ENCODE assay signal across 9 cellular contexts in genomic region chr12:56795163-56795562, GRCh38. TPM values are rescaled to one million over a fixed set of nuclear protein-coding genes. Genes with fewer than 3 reads are reported as not detected.
A peak's percentile ranks its signal among the peaks of the same experiment; 100 is the strongest.
DNase-seq lines count a peak whose midpoint lies in the region; ATAC-seq, FAIRE-seq and TF ChIP-seq lines count a peak whose summit lies in the region.
"Not testable (repeated sequence)": the region's sequence is repeated elsewhere in the genome, so short reads cannot be mapped to it uniquely, and the experiment has no call there.
"Had no signal": no experiment of that assay in that cellular context is flagged by ENCODE, and none has a peak within 500 bp of the region (broad histone marks: within the 10 kb centered on the region; RNA-seq: fewer than 3 reads in every experiment).

No MANE protein-coding gene starts in this region.

- H3K4me1 ChIP-seq in CD8-positive, alpha-beta memory T cell (ENCODE audit: insufficient read depth, low read length); HepG2 (ENCODE audit: insufficient read depth, low read length); stomach: not testable (repeated sequence)

- H3K4me1 Mint-ChIP-seq in CD8-positive, alpha-beta memory T cell; activated CD4-positive, alpha-beta memory T cell treated with anti-CD3 and anti-CD28 coated beads for 36 hours (ENCODE audit: low read depth); activated T-cell treated with anti-CD3 and anti-CD28 coated beads, Interleukin-2, amount 50 U/mL, for 72 hours (ENCODE audit: low read depth); activated naive CD8-positive, alpha-beta T cell (ENCODE audit: low read depth); central memory CD8-positive, alpha-beta T cell; nephron progenitor cell: not testable (repeated sequence)

- not testable (repeated sequence) for H3K36me3 Mint-ChIP-seq in CD8-positive, alpha-beta memory T cell; activated CD4-positive, alpha-beta memory T cell treated with anti-CD3 and anti-CD28 coated beads for 36 hours; activated T-cell treated with anti-CD3 and anti-CD28 coated beads, Interleukin-2, amount 50 U/mL, for 72 hours (ENCODE audit: insufficient read depth in 2 of 2); activated naive CD8-positive, alpha-beta T cell; central memory CD8-positive, alpha-beta T cell (ENCODE audit: insufficient read depth); nephron progenitor cell (ENCODE audit: low read depth)

- intact Hi-C loops in activated CD4-positive, alpha-beta memory T cell treated with anti-CD3 and anti-CD28 coated beads for 36 hours (cut with micrococcal nuclease); HepG2 (cut with micrococcal nuclease; ENCODE audit: unreplicated experiment); stomach (cut with DNase I; ENCODE audit: low total_unique reads): not testable (repeated sequence)

- H4K20me1 ChIP-seq in HepG2 (ENCODE audit: insufficient read depth, low read length) = not testable (repeated sequence)

- H3K36me3 ChIP-seq in CD8-positive, alpha-beta memory T cell (ENCODE audit: insufficient read depth, low read length); HepG2 (replicated peaks in 1 of 2; ENCODE audit: control insufficient read depth in 1 of 2, insufficient read depth in 2 of 2, low read length in 2 of 2); stomach: not testable (repeated sequence)

- not testable (repeated sequence) for H3K9me3 Mint-ChIP-seq in CD8-positive, alpha-beta memory T cell; activated CD4-positive, alpha-beta memory T cell treated with anti-CD3 and anti-CD28 coated beads for 36 hours; activated T-cell treated with anti-CD3 and anti-CD28 coated beads, Interleukin-2, amount 50 U/mL, for 72 hours; activated naive CD8-positive, alpha-beta T cell (ENCODE audit: low read depth); central memory CD8-positive, alpha-beta T cell
- peaks cover 44% of the 10 kb centered on the region for H3K9me3 Mint-ChIP-seq in nephron progenitor cell

- CTCF ChIA-PET in CD8-positive, alpha-beta memory T cell (lab: Charles Lee); activated CD4-positive, alpha-beta memory T cell treated with anti-CD3 and anti-CD28 coated beads for 36 hours (lab: Charles Lee); HepG2 (lab: Yijun Ruan, JAX; ENCODE audit: low intra/inter-chr PET ratio, low total read pairs): not testable (repeated sequence)

- not testable (repeated sequence) for FAIRE-seq in HepG2 (lab: Jason Lieb, UNC)

- not testable (repeated sequence) for TF ChIP-seq RAD21 in HepG2 (CRISPR knock-in tag; IDR thresholded peaks at IDR 0.05)

- not testable (repeated sequence) for H3K4me3 ChIP-seq in CD8-positive, alpha-beta memory T cell (ENCODE audit: low read length); HepG2 (replicated peaks in 1 of 3; ENCODE audit: insufficient read depth in 1 of 3, low read depth in 2 of 3, low read length in 3 of 3); stomach

- ATAC-seq in activated T-cell treated with anti-CD3 and anti-CD28 coated beads, Interleukin-2, amount 50 U/mL, for 72 hours (replicated peaks in 1 of 2); central memory CD8-positive, alpha-beta T cell (replicated peaks; ENCODE audit: extremely low read depth, poor library complexity, severe bottlenecking); HepG2: not testable (repeated sequence)

- H2AFZ ChIP-seq in HepG2 (ENCODE audit: low read length) = not testable (repeated sequence)

- TF ChIP-seq EP300 in HepG2 (IDR thresholded peaks at IDR 0.05; ENCODE audit: low read depth in 2 of 2, low read length in 2 of 2); HepG2 (CRISPR knock-in tag; IDR thresholded peaks at IDR 0.05; ENCODE audit: borderline replicate concordance); stomach (IDR thresholded peaks at IDR 0.05): not testable (repeated sequence)

- 50% methylated on average over 1 of the region's 7 CpGs for WGBS in HepG2 (ENCODE audit: low lambda C conversion rate)
- WGBS in stomach, 5 donors = 22 to 41% (median 24%) methylated on average over 5 to 7 of the region's 7 CpGs

- H3K79me2 ChIP-seq in HepG2 (ENCODE audit: insufficient read depth, low read length) = not testable (repeated sequence)

- not testable (repeated sequence) for H3K9me3 ChIP-seq in CD8-positive, alpha-beta memory T cell (ENCODE audit: low read length); HepG2 (ENCODE audit: low read length); stomach

- not testable (repeated sequence) for H3K27ac ChIP-seq in CD8-positive, alpha-beta memory T cell (ENCODE audit: low read depth, low read length); HepG2 (ENCODE audit: extremely low read length, insufficient read depth, low read length); stomach

- peak overlapping the region; percentile 38 to 85 (median 76) for H3K4me3 Mint-ChIP-seq in CD8-positive, alpha-beta memory T cell
- peak overlapping the region; percentile 54 for H3K4me3 Mint-ChIP-seq in activated CD4-positive, alpha-beta memory T cell treated with anti-CD3 and anti-CD28 coated beads for 36 hours
- H3K4me3 Mint-ChIP-seq in activated T-cell treated with anti-CD3 and anti-CD28 coated beads, Interleukin-2, amount 50 U/mL, for 72 hours = peak overlapping the region; percentile 23 to 27
- H3K4me3 Mint-ChIP-seq in activated naive CD8-positive, alpha-beta T cell = peak overlapping the region; percentile 69
- peak overlapping the region; percentile 29 for H3K4me3 Mint-ChIP-seq in central memory CD8-positive, alpha-beta T cell
- not testable (repeated sequence) for H3K4me3 Mint-ChIP-seq in nephron progenitor cell

- H3K4me2 ChIP-seq in HepG2 (ENCODE audit: low read depth, low read length) = not testable (repeated sequence)

- TF ChIP-seq CTCF in HepG2 (CRISPR knock-in tag; IDR thresholded peaks at IDR 0.05); nephron progenitor cell (IDR thresholded peaks at IDR 0.05); stomach (IDR thresholded peaks at IDR 0.05): not testable (repeated sequence)

- DNase-seq in CD8-positive, alpha-beta memory T cell = peak in 2 of 5 donors; percentile 19 to 21
- DNase-seq in activated CD4-positive, alpha-beta memory T cell treated with anti-CD3 and anti-CD28 coated beads for 36 hours; activated T-cell treated with anti-CD3 and anti-CD28 coated beads, Interleukin-2, amount 50 U/mL, for 72 hours; central memory CD8-positive, alpha-beta T cell (ENCODE audit: low spot score in 2 of 2); HepG2 (ENCODE audit: low spot score); nephron progenitor cell: not testable (repeated sequence)
- DNase-seq in stomach = peak; percentile 37

- H3K27me3 Mint-ChIP-seq in CD8-positive, alpha-beta memory T cell; activated CD4-positive, alpha-beta memory T cell treated with anti-CD3 and anti-CD28 coated beads for 36 hours; activated T-cell treated with anti-CD3 and anti-CD28 coated beads, Interleukin-2, amount 50 U/mL, for 72 hours (ENCODE audit: low read depth); activated naive CD8-positive, alpha-beta T cell: not testable (repeated sequence)
- H3K27me3 Mint-ChIP-seq in central memory CD8-positive, alpha-beta T cell = peaks cover 19% of the 10 kb centered on the region
- H3K27me3 Mint-ChIP-seq in nephron progenitor cell (ENCODE audit: low read depth, poor library complexity) = peaks cover 16% of the 10 kb centered on the region

- not testable (repeated sequence) for H3K9ac ChIP-seq in HepG2 (ENCODE audit: insufficient read depth, low read depth, low read length)

- POLR2A ChIA-PET in CD8-positive, alpha-beta memory T cell (lab: Charles Lee); activated CD4-positive, alpha-beta memory T cell treated with anti-CD3 and anti-CD28 coated beads for 36 hours (lab: Charles Lee); HepG2 (lab: Yijun Ruan, JAX): not testable (repeated sequence)

- peak overlapping the region in 4 of 8 donors; percentile 22 to 85 (median 47) for H3K27ac Mint-ChIP-seq in CD8-positive, alpha-beta memory T cell
- not testable (repeated sequence) for H3K27ac Mint-ChIP-seq in activated CD4-positive, alpha-beta memory T cell treated with anti-CD3 and anti-CD28 coated beads for 36 hours; activated T-cell treated with anti-CD3 and anti-CD28 coated beads, Interleukin-2, amount 50 U/mL, for 72 hours; activated naive CD8-positive, alpha-beta T cell; central memory CD8-positive, alpha-beta T cell (ENCODE audit: low read depth)
- peak overlapping the region; percentile 31 for H3K27ac Mint-ChIP-seq in nephron progenitor cell

- not testable (repeated sequence) for H3K27me3 ChIP-seq in CD8-positive, alpha-beta memory T cell (ENCODE audit: insufficient read depth, low read length, poor library complexity, severe bottlenecking); HepG2 (ENCODE audit: control insufficient read depth in 1 of 2, insufficient read depth in 2 of 2, low read length in 2 of 2); stomach

- not testable (repeated sequence) for TF ChIP-seq POLR2A in HepG2 (IDR thresholded peaks at IDR 0.05; ENCODE audit: insufficient read depth in 1 of 2, low read depth in 2 of 2, low read length in 2 of 2); stomach (IDR thresholded peaks at IDR 0.05)

- in situ Hi-C loops in HepG2 (cut with HindIII; ENCODE audit: extremely low pct_ligation_motif_present, low pct_unique_long_range_greater_than_20kb) = not testable (repeated sequence)

- not testable (repeated sequence) for BruUV-seq in HepG2 (replicated peaks; lab: Mats Ljungman, UMichigan)

RNA-seq across cellular contexts. Expression of gene HSD17B6, which starts 32.0 kb away (rescaled TPM):
- total RNA-seq in CD8-positive, alpha-beta memory T cell = 1 to 10 TPM; 1.5 to 1.9 TPM
- 0.56 TPM for polyA plus RNA-seq in CD8-positive, alpha-beta memory T cell
- 1 to 10 TPM; 2.6 to 4.1 TPM for total RNA-seq in activated CD4-positive, alpha-beta memory T cell treated with anti-CD3 and anti-CD28 coated beads for 36 hours
- 1 to 10 TPM; 6.6 to 7.3 TPM for total RNA-seq in activated T-cell treated with anti-CD3 and anti-CD28 coated beads, Interleukin-2, amount 50 U/mL, for 72 hours
- total RNA-seq in HepG2 (2016; rRNA removed; fragmentation: Illumina TruSeq; extraction: Trizol) (0.46 and 0.95 TPM in 2 replicates), stomach (1 to 10 TPM in 4 of 5 donors, not detected in 1; 4.4 to 8.0 (median 6.2) TPM)
- total RNA-seq in HepG2 (2016; cell fraction: cytosol; rRNA removed; fragmentation: Illumina TruSeq; extraction: Trizol; ENCODE audit: low read depth) = not detected in 2 replicates
- total RNA-seq in HepG2 (2016; cell fraction: insoluble cytoplasmic fraction; rRNA removed; fragmentation: Illumina TruSeq; extraction: Trizol) = 0.39 and 0.74 TPM in 2 replicates
- total RNA-seq in HepG2 (2016; cell fraction: membrane; rRNA removed; fragmentation: Illumina TruSeq; extraction: Trizol) = 0.31 and 0.62 TPM in 2 replicates
- 0.47 and 0.81 TPM in 2 replicates for total RNA-seq in HepG2 (2016; cell fraction: nucleus; rRNA removed; fragmentation: Illumina TruSeq; extraction: Trizol)
- polyA plus RNA-seq in HepG2 (2011; rRNA removed) (1.8 and 2.6 TPM in 2 replicates), stomach (10 to 100 TPM in 1 of 3 donors, 1 to 10 TPM in 2; 4.9 to 11.3 (median 5.4) TPM)
- polyA plus RNA-seq in HepG2 (2011; cell fraction: cytosol; rRNA removed) = 1.1 and 2.2 TPM in 2 replicates
- 0.27 and 0.59 TPM in 2 replicates for polyA plus RNA-seq in HepG2 (2011; cell fraction: nucleus; rRNA removed)
- 4.4 and 6.4 TPM in 2 replicates for polyA plus RNA-seq in HepG2 (2012)
- 0.15 and 0.20 TPM in 2 replicates for polyA plus RNA-seq in HepG2 (2016; cell fraction: cytosol; fragmentation: Illumina TruSeq; extraction: Trizol; ENCODE audit: low read depth)
- polyA plus RNA-seq in HepG2 (2016; cell fraction: insoluble cytoplasmic fraction; fragmentation: Illumina TruSeq; extraction: Trizol; ENCODE audit: low read depth) = 0.24 and 0.47 TPM in 2 replicates
- polyA plus RNA-seq in HepG2 (2016; cell fraction: membrane; fragmentation: Illumina TruSeq; extraction: Trizol; ENCODE audit: low read depth) = 0.30 and 0.37 TPM in 2 replicates
- 0.81 and 1.4 TPM in 2 replicates for polyA plus RNA-seq in HepG2 (2016; cell fraction: nucleus; fragmentation: Illumina TruSeq; extraction: Trizol; ENCODE audit: insufficient read depth, low read depth)
- polyA minus RNA-seq in HepG2 (2011; rRNA and poly(A)+ RNA removed; ENCODE audit: low replicate concordance) = 0.70 and 1.5 TPM in 2 replicates
- polyA minus RNA-seq in HepG2 (2011; cell fraction: cytosol; rRNA and poly(A)+ RNA removed) = 0.49 TPM in 1 of 2 replicates, not detected in the other
- polyA minus RNA-seq in HepG2 (2011; cell fraction: nucleus; rRNA and poly(A)+ RNA removed) = 0.50 and 0.64 TPM in 2 replicates
- total RNA-seq: CD4-positive, CD25-positive, alpha-beta regulatory T cell had no signal

RNA-seq across cellular contexts. Expression of gene PRIM1, which starts 43.0 kb away (rescaled TPM):
- 10 to 100 TPM; 79.1 to 80.5 TPM for total RNA-seq in CD8-positive, alpha-beta memory T cell
- polyA plus RNA-seq in CD8-positive, alpha-beta memory T cell = 39.6 TPM
- total RNA-seq in activated CD4-positive, alpha-beta memory T cell treated with anti-CD3 and anti-CD28 coated beads for 36 hours = 10 to 100 TPM; 74.5 to 75.3 TPM
- 10 to 100 TPM; 84.5 to 96.4 TPM for total RNA-seq in activated T-cell treated with anti-CD3 and anti-CD28 coated beads, Interleukin-2, amount 50 U/mL, for 72 hours
- total RNA-seq in HepG2 (2016; rRNA removed; fragmentation: Illumina TruSeq; extraction: Trizol) (47.3 and 67.0 TPM in 2 replicates), stomach (10 to 100 TPM in 3 of 5 donors, 1 to 10 TPM in 1, not detected in 1; 5.2 to 45.5 (median 16.8) TPM)
- 14.0 and 14.2 TPM in 2 replicates for total RNA-seq in HepG2 (2016; cell fraction: cytosol; rRNA removed; fragmentation: Illumina TruSeq; extraction: Trizol; ENCODE audit: low read depth)
- total RNA-seq in HepG2 (2016; cell fraction: insoluble cytoplasmic fraction; rRNA removed; fragmentation: Illumina TruSeq; extraction: Trizol) = 47.6 and 69.6 TPM in 2 replicates
- 17.8 and 19.7 TPM in 2 replicates for total RNA-seq in HepG2 (2016; cell fraction: membrane; rRNA removed; fragmentation: Illumina TruSeq; extraction: Trizol)
- total RNA-seq in HepG2 (2016; cell fraction: nucleus; rRNA removed; fragmentation: Illumina TruSeq; extraction: Trizol) = 33.7 and 38.1 TPM in 2 replicates
- polyA plus RNA-seq in HepG2 (2011; rRNA removed) (18.1 and 30.0 TPM in 2 replicates), stomach (1 to 10 TPM; 4.3 to 5.7 (median 5.0) TPM)
- polyA plus RNA-seq in HepG2 (2011; cell fraction: cytosol; rRNA removed) = 15.5 and 16.8 TPM in 2 replicates
- 20.7 and 23.5 TPM in 2 replicates for polyA plus RNA-seq in HepG2 (2011; cell fraction: nucleus; rRNA removed)
- 15.2 and 26.9 TPM in 2 replicates for polyA plus RNA-seq in HepG2 (2012)
- 5.4 and 7.7 TPM in 2 replicates for polyA plus RNA-seq in HepG2 (2016; cell fraction: cytosol; fragmentation: Illumina TruSeq; extraction: Trizol; ENCODE audit: low read depth)
- 50.8 and 55.2 TPM in 2 replicates for polyA plus RNA-seq in HepG2 (2016; cell fraction: insoluble cytoplasmic fraction; fragmentation: Illumina TruSeq; extraction: Trizol; ENCODE audit: low read depth)
- polyA plus RNA-seq in HepG2 (2016; cell fraction: membrane; fragmentation: Illumina TruSeq; extraction: Trizol; ENCODE audit: low read depth) = 11.4 and 12.6 TPM in 2 replicates
- 35.2 and 36.7 TPM in 2 replicates for polyA plus RNA-seq in HepG2 (2016; cell fraction: nucleus; fragmentation: Illumina TruSeq; extraction: Trizol; ENCODE audit: insufficient read depth, low read depth)
- polyA minus RNA-seq in HepG2 (2011; rRNA and poly(A)+ RNA removed; ENCODE audit: low replicate concordance) = 12.4 and 36.9 TPM in 2 replicates
- 8.9 and 11.9 TPM in 2 replicates for polyA minus RNA-seq in HepG2 (2011; cell fraction: cytosol; rRNA and poly(A)+ RNA removed)
- 28.3 and 28.5 TPM in 2 replicates for polyA minus RNA-seq in HepG2 (2011; cell fraction: nucleus; rRNA and poly(A)+ RNA removed)
